1 cellular context compared by ENCODE assay signal in genomic region chrX:13029831-13030771, GRCh38.
TF ChIP-seq lines count a peak whose summit lies in the region.

No MANE protein-coding gene starts in this region.

TF ChIP-seq in GM12878, 131 proteins besides CTCF, POLR2A, EP300 and RAD21 (continued from another document):
- TF ChIP-seq ZNF687 (IDR thresholded peaks at IDR 0.05) = peak; percentile 43; the same call in 1 of the 2 replicates
- TF ChIP-seq POLR2AphosphoS5 (IDR thresholded peaks at IDR 0.05; ENCODE audit: low read length) = no peak
- peak; percentile 62; the same call in 1 of the 2 replicates for TF ChIP-seq RELB (IDR thresholded peaks at IDR 0.05; ENCODE audit: low read depth)
- TF ChIP-seq HCFC1 (IDR thresholded peaks at IDR 0.05; ENCODE audit: low read length) = no peak
- TF ChIP-seq MEF2B (IDR thresholded peaks at IDR 0.05; ENCODE audit: partially characterized antibody, poor library complexity, severe bottlenecking) = no peak
- no peak for TF ChIP-seq BCL11A (IDR thresholded peaks at IDR 0.05; ENCODE audit: low read depth, low read length)
- no peak for TF ChIP-seq REST (IDR thresholded peaks at IDR 0.05; ENCODE audit: low read depth, low read length)
- no peak; the same call in 1 of the 2 replicates for TF ChIP-seq NFIC (IDR thresholded peaks at IDR 0.05; ENCODE audit: low read depth, low read length)
- no peak for TF ChIP-seq FOS (IDR thresholded peaks at IDR 0.05; ENCODE audit: borderline replicate concordance, extremely low read depth, insufficient read length)
- TF ChIP-seq ESRRA (IDR thresholded peaks at IDR 0.05; ENCODE audit: low read length) = no peak
- no peak for TF ChIP-seq ASH2L (IDR thresholded peaks at IDR 0.05; ENCODE audit: borderline replicate concordance, low read depth)
- peak; percentile 63 to 65 for TF ChIP-seq IKZF2 (IDR thresholded peaks at IDR 0.05)
- no peak for TF ChIP-seq SMAD1 (IDR thresholded peaks at IDR 0.05; ENCODE audit: low read depth, partially characterized antibody)
- TF ChIP-seq SMARCA5 (IDR thresholded peaks at IDR 0.05) = no peak
- TF ChIP-seq SIN3A (IDR thresholded peaks at IDR 0.05; ENCODE audit: low read depth, low read length) = no peak
- TF ChIP-seq HDGF (IDR thresholded peaks at IDR 0.05) = no peak
- TF ChIP-seq CREM (IDR thresholded peaks at IDR 0.05; ENCODE audit: low read depth) = no peak
